In the genomic region with DNA sequence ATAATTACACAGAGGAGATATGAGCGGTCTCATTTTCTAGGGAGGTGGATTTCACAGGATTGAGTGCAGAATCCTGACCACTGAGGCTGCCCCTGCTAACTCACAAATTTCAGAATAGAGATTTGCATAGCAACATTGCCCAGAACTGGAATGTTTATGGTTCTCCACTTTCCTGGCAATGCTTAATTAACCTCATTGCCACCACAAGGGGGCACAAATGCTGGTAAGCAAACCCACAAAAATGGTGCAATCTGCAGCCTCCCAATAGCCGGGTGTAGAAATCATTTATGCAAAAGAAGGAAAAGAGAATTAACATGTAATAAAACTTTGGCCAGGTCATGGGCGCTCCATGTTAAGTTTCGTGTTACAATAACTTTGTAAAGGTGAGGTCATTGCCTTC, we compare ENCODE assay signal across 7 cellular contexts.
DNase-seq lines count a peak whose midpoint lies in the region; ATAC-seq, FAIRE-seq and TF ChIP-seq lines count a peak whose summit lies in the region.

No MANE protein-coding gene starts in this region.

- ATAC-seq in HG02798 (IDR thresholded peaks at IDR 0.05; ENCODE audit: poor library complexity, unreplicated experiment): no peak

- TF ChIP-seq POLR2A in H54 (IDR thresholded peaks at IDR 0.05; ENCODE audit: low read depth, low read length): no peak
- TF ChIP-seq POLR2A in erythroblast (IDR thresholded peaks at IDR 0.05; ENCODE audit: low read length): no peak
- no peak for TF ChIP-seq POLR2A in suprapubic skin (IDR thresholded peaks at IDR 0.05)

- H3K79me1 ChIP-seq in neuronal stem cell (ENCODE audit: low read depth, low read length): no peaks in the 10 kb centered on the region

- no peak overlapping the region for H3K4ac ChIP-seq in neuronal stem cell (ENCODE audit: low read length)

- TF ChIP-seq CTCF in OCI-LY1 (IDR thresholded peaks at IDR 0.05; ENCODE audit: low read length): peak; percentile 70
- peak in 1 of 2 donors; percentile 33 for TF ChIP-seq CTCF in suprapubic skin (IDR thresholded peaks at IDR 0.05)

- no peaks in the 10 kb centered on the region for H3F3A ChIP-seq in OCI-LY1 (ENCODE audit: insufficient read depth, low read length)

- H4K91ac ChIP-seq in neuronal stem cell (ENCODE audit: low read depth, low read length, poor library complexity): no peak overlapping the region

- no peak overlapping the region for H2AFZ ChIP-seq in OCI-LY1 (ENCODE audit: low read length)
- H2AFZ ChIP-seq in neuronal stem cell (ENCODE audit: low read length): no peak overlapping the region

- WGBS in neuronal stem cell (ENCODE audit: extremely low coverage in 2 of 2, insufficient read length in 2 of 2, insufficient replicate concordance in 1 of 2), 2 donors: no CpG with 5 or more reads among the region's 4 CpGs
- 64% methylated on average over 4 of the region's 4 CpGs for WGBS in suprapubic skin

- H3K18ac ChIP-seq in neuronal stem cell (ENCODE audit: low read length): no peak overlapping the region

- H3K4me3 ChIP-seq in OCI-LY1 (ENCODE audit: low read depth, low read length, poor library complexity, severe bottlenecking) (no peak overlapping the region), neuronal stem cell (ENCODE audit: low read length in 2 of 2) (no peak overlapping the region), suprapubic skin (no peak overlapping the region)

- no peak overlapping the region for H2AK5ac ChIP-seq in neuronal stem cell (ENCODE audit: low read depth, low read length)

- H3K9ac ChIP-seq in OCI-LY1 (ENCODE audit: low read length): no peak overlapping the region
- H3K9ac ChIP-seq in neuronal stem cell (ENCODE audit: low read depth, low read length, poor library complexity): no peak overlapping the region

- no peak for FAIRE-seq in H54 (lab: Jason Lieb, UNC)

- no peaks in the 10 kb centered on the region for H3K9me2 ChIP-seq in OCI-LY1 (ENCODE audit: low read depth, low read length)

- H3K27ac ChIP-seq in OCI-LY1 (ENCODE audit: low read depth, low read length, poor library complexity, severe bottlenecking) (no peak overlapping the region), neuronal stem cell (replicated peaks; ENCODE audit: low read length) (no peak overlapping the region), suprapubic skin (no peak overlapping the region)

- no peak overlapping the region for H2BK120ac ChIP-seq in neuronal stem cell (ENCODE audit: low read depth, low read length)

- no peaks in the 10 kb centered on the region for H3K79me2 ChIP-seq in OCI-LY1 (ENCODE audit: insufficient read depth, low read length)

- no peak overlapping the region for H3K4me2 ChIP-seq in OCI-LY1 (ENCODE audit: low read length)
- H3K4me2 ChIP-seq in neuronal stem cell (ENCODE audit: insufficient read depth, low read length, poor library complexity, severe bottlenecking): no peak overlapping the region

- no peak overlapping the region for H4K8ac ChIP-seq in neuronal stem cell (ENCODE audit: low read depth, low read length)

- H3K27me3 ChIP-seq in OCI-LY1 (ENCODE audit: insufficient read depth, low read length) (no peaks in the 10 kb centered on the region), neuronal stem cell (ENCODE audit: control insufficient read depth in 3 of 3, insufficient read depth in 3 of 3, low read depth in 1 of 3, low read length in 3 of 3) (no peaks in the 10 kb centered on the region), suprapubic skin (no peaks in the 10 kb centered on the region)

- H2BK5ac ChIP-seq in neuronal stem cell (ENCODE audit: low read length): no peak overlapping the region

- DNase-seq in DMS153 treated with DMSO at 0.1 percent for 48 hours (lab: John Stamatoyannopoulos, UW; ENCODE audit: unreplicated experiment): peak; percentile 1
- DNase-seq in H54 (ENCODE audit: insufficient read length, low spot score): peak; percentile 4
- DNase-seq in erythroblast (lab: John Stamatoyannopoulos, UW): peak; percentile 49 to 63
- DNase-seq in neuronal stem cell (ENCODE audit: low spot score): peak; percentile 31
- DNase-seq in suprapubic skin (ENCODE audit: low spot score in 2 of 2): no peak

- no peak overlapping the region for H2BK12ac ChIP-seq in neuronal stem cell (ENCODE audit: low read length)

- no peak overlapping the region for H3K23ac ChIP-seq in neuronal stem cell (ENCODE audit: low read depth, low read length, poor library complexity)

- H3K4me1 ChIP-seq in OCI-LY1 (ENCODE audit: insufficient read depth, low read length, severe bottlenecking): no peaks in the 10 kb centered on the region
- no peaks in the 10 kb centered on the region for H3K4me1 ChIP-seq in neuronal stem cell (ENCODE audit: control insufficient read depth in 2 of 2, insufficient read depth in 1 of 2, low read depth in 1 of 2, low read length in 2 of 2)
- no peaks in the 10 kb centered on the region for H3K4me1 ChIP-seq in suprapubic skin

- no peak overlapping the region for H3K14ac ChIP-seq in neuronal stem cell (ENCODE audit: low read length)

- peaks cover 10% of the 10 kb centered on the region; the same call in 1 of the 2 replicates for H3K36me3 ChIP-seq in OCI-LY1 (ENCODE audit: insufficient read depth, low read length)
- H3K36me3 ChIP-seq in neuronal stem cell (replicated peaks in 1 of 2; ENCODE audit: control insufficient read depth in 2 of 2, insufficient read depth in 2 of 2, low read length in 2 of 2): no peaks in the 10 kb centered on the region
- peaks cover 9% of the 10 kb centered on the region for H3K36me3 ChIP-seq in suprapubic skin

- H4K20me1 ChIP-seq in OCI-LY1 (ENCODE audit: insufficient read depth, low read length): no peaks in the 10 kb centered on the region

- H3K9me3 ChIP-seq in OCI-LY1 (ENCODE audit: low read length): no peaks in the 10 kb centered on the region
- no peaks in the 10 kb centered on the region for H3K9me3 ChIP-seq in neuronal stem cell (replicated peaks in 1 of 2; ENCODE audit: control insufficient read depth in 2 of 2, insufficient read depth in 1 of 2, low read depth in 1 of 2, low read length in 2 of 2)
- H3K9me3 ChIP-seq in suprapubic skin: no peaks in the 10 kb centered on the region

- no peak for TF ChIP-seq EP300 in suprapubic skin (IDR thresholded peaks at IDR 0.05)

- no peak overlapping the region for H2BK15ac ChIP-seq in neuronal stem cell (ENCODE audit: low read length)

Comparison
In these comparisons a context has a peak if more than half of its experiments do, and no peak if none do; other contexts are left out.
1. DNase-seq: peak in DMS153 treated with DMSO at 0.1 percent for 48 hours (single experiment), H54 (single experiment), erythroblast (2 of 2) and neuronal stem cell (single experiment); none in suprapubic skin (0 of 2).